1 cellular context compared by ENCODE assay signal in the genomic region with DNA sequence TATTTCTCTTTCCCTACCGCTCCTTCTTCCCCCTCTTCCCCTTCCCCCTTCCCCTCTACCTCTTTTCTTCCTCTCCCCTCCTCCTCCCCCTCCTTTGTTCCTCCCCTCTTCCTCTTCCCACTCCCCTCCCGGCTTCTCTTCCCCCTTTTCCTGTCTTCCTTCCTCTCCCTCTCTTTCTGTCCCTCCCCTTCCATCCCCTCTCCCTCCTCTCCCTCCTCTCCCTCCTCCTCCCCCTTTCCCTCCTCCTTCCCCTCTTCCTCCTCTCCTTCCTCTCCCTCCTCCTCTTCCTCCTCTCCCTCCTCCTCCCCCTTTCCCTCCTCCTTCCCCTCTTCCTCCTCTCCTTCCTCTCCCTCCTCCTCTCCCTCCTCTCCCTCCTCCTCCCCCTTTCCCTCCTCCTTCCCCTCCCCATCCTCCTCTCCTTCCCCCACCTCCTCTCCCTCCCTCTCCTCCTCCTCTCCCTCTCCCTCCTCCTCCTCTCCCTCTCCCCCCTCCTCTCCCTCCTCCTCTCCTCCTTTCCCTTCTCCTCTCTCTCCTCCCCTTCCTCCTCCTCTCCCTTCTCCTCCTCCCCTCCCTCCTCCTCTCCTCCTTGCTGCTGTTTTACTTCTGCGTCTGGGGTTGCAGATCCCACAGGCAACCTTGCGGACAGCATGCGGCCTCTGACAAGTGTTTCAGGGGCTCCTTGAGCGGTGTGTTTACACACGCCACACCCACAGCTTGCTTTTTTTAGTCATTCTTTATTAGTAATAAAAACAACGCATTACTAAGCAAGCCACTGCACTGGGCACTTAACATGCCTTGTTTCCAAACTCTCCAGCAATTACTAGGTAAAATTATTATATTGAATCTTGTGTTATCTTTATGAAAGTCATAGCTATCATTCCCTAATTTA.
TF ChIP-seq lines count a peak whose summit lies in the region.

No MANE protein-coding gene starts in this region.

TF ChIP-seq in GM23338, 12 proteins besides CTCF, POLR2A, EP300 and RAD21 (continued from another document):
- TF ChIP-seq, protein P1, sequence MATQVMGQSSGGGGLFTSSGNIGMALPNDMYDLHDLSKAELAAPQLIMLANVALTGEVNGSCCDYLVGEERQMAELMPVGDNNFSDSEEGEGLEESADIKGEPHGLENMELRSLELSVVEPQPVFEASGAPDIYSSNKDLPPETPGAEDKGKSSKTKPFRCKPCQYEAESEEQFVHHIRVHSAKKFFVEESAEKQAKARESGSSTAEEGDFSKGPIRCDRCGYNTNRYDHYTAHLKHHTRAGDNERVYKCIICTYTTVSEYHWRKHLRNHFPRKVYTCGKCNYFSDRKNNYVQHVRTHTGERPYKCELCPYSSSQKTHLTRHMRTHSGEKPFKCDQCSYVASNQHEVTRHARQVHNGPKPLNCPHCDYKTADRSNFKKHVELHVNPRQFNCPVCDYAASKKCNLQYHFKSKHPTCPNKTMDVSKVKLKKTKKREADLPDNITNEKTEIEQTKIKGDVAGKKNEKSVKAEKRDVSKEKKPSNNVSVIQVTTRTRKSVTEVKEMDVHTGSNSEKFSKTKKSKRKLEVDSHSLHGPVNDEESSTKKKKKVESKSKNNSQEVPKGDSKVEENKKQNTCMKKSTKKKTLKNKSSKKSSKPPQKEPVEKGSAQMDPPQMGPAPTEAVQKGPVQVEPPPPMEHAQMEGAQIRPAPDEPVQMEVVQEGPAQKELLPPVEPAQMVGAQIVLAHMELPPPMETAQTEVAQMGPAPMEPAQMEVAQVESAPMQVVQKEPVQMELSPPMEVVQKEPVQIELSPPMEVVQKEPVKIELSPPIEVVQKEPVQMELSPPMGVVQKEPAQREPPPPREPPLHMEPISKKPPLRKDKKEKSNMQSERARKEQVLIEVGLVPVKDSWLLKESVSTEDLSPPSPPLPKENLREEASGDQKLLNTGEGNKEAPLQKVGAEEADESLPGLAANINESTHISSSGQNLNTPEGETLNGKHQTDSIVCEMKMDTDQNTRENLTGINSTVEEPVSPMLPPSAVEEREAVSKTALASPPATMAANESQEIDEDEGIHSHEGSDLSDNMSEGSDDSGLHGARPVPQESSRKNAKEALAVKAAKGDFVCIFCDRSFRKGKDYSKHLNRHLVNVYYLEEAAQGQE (IDR thresholded peaks at IDR 0.05; ENCODE audit: unreplicated experiment), result no peak
- TF ChIP-seq EZH2phosphoT487 (IDR thresholded peaks at IDR 0.05; ENCODE audit: unreplicated experiment) (no peak), ZNF462 (CRISPR knock-in tag; IDR thresholded peaks at IDR 0.05) (no peak), ZNF114 (CRISPR knock-in tag; IDR thresholded peaks at IDR 0.05) (no peak)
